25 cellular contexts compared by ENCODE assay signal in the genomic region with DNA sequence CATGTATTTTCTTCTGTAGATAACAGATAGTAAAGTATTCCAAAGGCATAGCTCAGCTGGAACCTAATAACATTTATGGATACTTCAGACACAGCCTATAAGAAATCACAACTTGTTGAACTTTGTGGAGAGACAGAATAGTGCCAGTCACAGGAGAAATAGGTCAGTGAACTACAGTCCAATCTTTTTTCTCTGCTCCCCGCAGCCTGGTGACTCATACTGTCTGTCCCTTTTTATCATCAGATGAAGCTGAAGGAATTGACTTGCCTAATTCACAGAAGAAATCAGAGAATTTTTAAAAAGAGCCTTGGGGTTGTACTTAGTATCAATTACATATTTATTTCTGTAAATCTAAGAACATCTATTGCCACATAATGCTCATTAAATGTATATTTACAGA.
"Had no signal": no experiment of that assay in that cellular context is flagged by ENCODE, and none has a peak within 500 bp of the region (broad histone marks: within the 10 kb centered on the region; RNA-seq: fewer than 3 reads in every experiment).

No MANE protein-coding gene starts in this region.

- H3K4me3 ChIP-seq: ascending aorta, body of pancreas, MG63, SJSA1 had no signal

- ATAC-seq: activated CD4-positive, CD25-positive, alpha-beta regulatory T cell treated with anti-CD3 and anti-CD28 coated beads, Interleukin-2, amount 50 U/mL, for 24 hours; activated CD8-positive, alpha-beta T cell treated with anti-CD3 and anti-CD28 coated beads for 36 hours; body of pancreas; SK-N-SH treated with all-trans-retinoic acid at 6 μM for 48 hours had no signal

- H3K36me3 ChIP-seq: ascending aorta, MG63, SJSA1 had no signal

- H3K9me3 ChIP-seq: ascending aorta, body of pancreas, MG63, SJSA1 had no signal

- FAIRE-seq: bronchial epithelial cell had no signal

- H3K4me1 ChIP-seq: ascending aorta, body of pancreas, SJSA1 had no signal

- DNase-seq: activated CD4-positive, alpha-beta T cell treated with anti-CD3 and anti-CD28 coated beads for 4 hours; activated CD8-positive, alpha-beta memory T cell treated with anti-CD3 and anti-CD28 coated beads, Interleukin-2, amount 50 U/mL, for 48 hours; activated CD8-positive, alpha-beta T cell treated with anti-CD3 and anti-CD28 coated beads for 36 hours; activated T-cell treated with anti-CD3 and anti-CD28 coated beads, Interleukin-2, amount 50 U/mL, for 1 hour; amniotic stem cell; body of pancreas; central memory CD4-positive, alpha-beta T cell; MG63; MV-4-11; NCI-H1092 treated with DMSO at 0.1 percent for 48 hours; NCI-H1417 treated with DMSO at 0.1 percent for 48 hours; NCI-H1694; NCI-H2029; NCI-H345; NCI-H510A; NCI-H69; Right ventricle myocardium superior; SW 1271 had no signal

- H3K9ac ChIP-seq: KMS-11 had no signal

- H3K4me2 ChIP-seq: KMS-11 had no signal

- H3K27ac ChIP-seq: ascending aorta, body of pancreas, KMS-11, RWPE1, SJSA1 had no signal

- H3K27me3 ChIP-seq: ascending aorta, body of pancreas, MG63, SJSA1 had no signal
